In genomic region chr15:74420193-74420905, GRCh38 we compare ENCODE assay signal across 10 cellular contexts. TPM values are rescaled to one million over a fixed set of nuclear protein-coding genes. Genes with fewer than 3 reads are reported as not detected.
DNase-seq lines count a peak whose midpoint lies in the region; ATAC-seq and TF ChIP-seq lines count a peak whose summit lies in the region.
"Had no signal": no experiment of that assay in that cellular context is flagged by ENCODE, and none has a peak within 500 bp of the region (broad histone marks: within the 10 kb centered on the region; RNA-seq: fewer than 3 reads in every experiment).

No MANE protein-coding gene starts in this region.

- H3K79me1 ChIP-seq in mesendoderm (ENCODE audit: low read length), result peaks cover 12% of the 10 kb centered on the region

- H3K27me3 ChIP-seq in AG04450 (ENCODE audit: control insufficient read depth, insufficient read depth, low read length), result no peaks in the 10 kb centered on the region
- H3K27me3 ChIP-seq in H7 (ENCODE audit: control insufficient read depth, insufficient read depth, low read length), result no peaks in the 10 kb centered on the region
- no peaks in the 10 kb centered on the region for H3K27me3 ChIP-seq in mesendoderm (ENCODE audit: insufficient read depth, low read length, poor library complexity)

- H3K4me3 ChIP-seq in AG04450 (ENCODE audit: low read depth, low read length) (no peak overlapping the region), H7 (ENCODE audit: insufficient read depth, low read depth, low read length) (no peak overlapping the region), mesendoderm (ENCODE audit: low read length) (no peak overlapping the region)

- H3K9me3 ChIP-seq in AG04450 (ENCODE audit: control insufficient read depth, insufficient read depth, low read length), result no peaks in the 10 kb centered on the region

- peak overlapping the region; percentile 15 for H3K4me3 Mint-ChIP-seq in activated naive CD8-positive, alpha-beta T cell treated with anti-CD3 and anti-CD28 coated beads for 36 hours

- H3K27ac ChIP-seq in AG04450 (ENCODE audit: low read depth, low read length), result peak overlapping the region; percentile 47
- H3K27ac ChIP-seq in mesendoderm (ENCODE audit: low read depth, low read length), result no peak overlapping the region

- no peaks in the 10 kb centered on the region for H3K9me3 Mint-ChIP-seq in activated naive CD8-positive, alpha-beta T cell treated with anti-CD3 and anti-CD28 coated beads for 36 hours

- CTCF ChIA-PET in AG04450 (lab: Charles Lee), result interaction anchor here (1.2 to 1.8 kb wide), 2 partner anchors 18 to 38 kb away, joined by 4 to 6 read pairs; no protein-coding TSS in a partner anchor

- peak overlapping the region; percentile 22 for H3K56ac ChIP-seq in mesendoderm (ENCODE audit: low read length)

- no peak overlapping the region for H3K18ac ChIP-seq in mesendoderm (ENCODE audit: low read length)

- no peak overlapping the region for H4K8ac ChIP-seq in mesendoderm (ENCODE audit: low read depth, low read length)

- H3K23ac ChIP-seq in mesendoderm (ENCODE audit: low read length), result no peak overlapping the region

- no peak overlapping the region for H2AK5ac ChIP-seq in mesendoderm (ENCODE audit: low read length)

- H2BK15ac ChIP-seq in mesendoderm (replicated peaks; ENCODE audit: low read depth), result no peak overlapping the region

- DNase-seq in AG04450 (ENCODE audit: low read depth, low spot score) (no peak), H7 (peak; percentile 52), mesendoderm (no peak), HuH-7.5 (ENCODE audit: low spot score) (no peak), DMS53 (lab: John Stamatoyannopoulos, UW) (no peak), medulla oblongata (ENCODE audit: extremely low spot score) (no peak)
- no peak for DNase-seq in activated naive CD8-positive, alpha-beta T cell treated with anti-CD3 and anti-CD28 coated beads for 36 hours
- DNase-seq: cortex of kidney, NCI-H2227 treated with DMSO at 0.1 percent for 48 hours had no signal

- peaks cover 34% of the 10 kb centered on the region for H3K36me3 Mint-ChIP-seq in activated naive CD8-positive, alpha-beta T cell treated with anti-CD3 and anti-CD28 coated beads for 36 hours

- H3K27ac Mint-ChIP-seq in activated naive CD8-positive, alpha-beta T cell treated with anti-CD3 and anti-CD28 coated beads for 36 hours, result peak overlapping the region; percentile 74

- WGBS in mesendoderm (ENCODE audit: extremely low coverage, insufficient coverage, low lambda C conversion rate), result no CpG with 5 or more reads among the region's 10 CpGs

- H2BK5ac ChIP-seq in mesendoderm (ENCODE audit: low read length), result no peak overlapping the region

- H2BK120ac ChIP-seq in mesendoderm (ENCODE audit: low read depth, low read length), result no peak overlapping the region

- H3K4me1 ChIP-seq in mesendoderm (ENCODE audit: control insufficient read depth, low read depth, low read length), result peaks cover 17% of the 10 kb centered on the region

- TF ChIP-seq CTCF in AG04450 (IDR thresholded peaks at IDR 0.05; ENCODE audit: low read depth, low read length), result no peak

- H3K4me2 ChIP-seq in mesendoderm (ENCODE audit: low read length), result no peak overlapping the region

- H3K79me2 ChIP-seq in mesendoderm (ENCODE audit: control insufficient read depth, insufficient read depth, low read length), result peaks cover 3% of the 10 kb centered on the region

- H3K27me3 Mint-ChIP-seq in activated naive CD8-positive, alpha-beta T cell treated with anti-CD3 and anti-CD28 coated beads for 36 hours, result no peaks in the 10 kb centered on the region

- no peak overlapping the region for H3K9ac ChIP-seq in mesendoderm (ENCODE audit: low read length)

- H3K36me3 ChIP-seq in H7 (replicated peaks; ENCODE audit: control insufficient read depth, insufficient read depth, low read length) (peaks cover 3% of the 10 kb centered on the region), mesendoderm (ENCODE audit: control insufficient read depth, insufficient read depth, low read length) (no peaks in the 10 kb centered on the region)

- POLR2A ChIA-PET in AG04450 (lab: Yijun Ruan, JAX), result interaction anchor here (1.3 to 1.5 kb wide), 3 partner anchors 11 to 25 kb away, joined by 3 to 4 read pairs (median 4); no protein-coding TSS in a partner anchor

- H3K4me1 Mint-ChIP-seq in activated naive CD8-positive, alpha-beta T cell treated with anti-CD3 and anti-CD28 coated beads for 36 hours, result peaks cover 58% of the 10 kb centered on the region

- no peak for ATAC-seq in GM19463 (IDR thresholded peaks at IDR 0.05; ENCODE audit: unreplicated experiment)

- H4K5ac ChIP-seq in mesendoderm (ENCODE audit: low read length), result no peak overlapping the region

- no peak overlapping the region for H3K4ac ChIP-seq in mesendoderm (ENCODE audit: low read depth, low read length)

RNA-seq across cellular contexts. Expression of gene SEMA7A, which starts 13.4 kb away (rescaled TPM):
- polyA plus RNA-seq in AG04450 (2011; rRNA removed), result 7.5 and 11.4 TPM in 2 replicates
- 12.9 and 16.0 TPM in 2 replicates for polyA minus RNA-seq in AG04450 (2011; rRNA and poly(A)+ RNA removed)
- 26.8 and 36.0 TPM in 2 replicates for total RNA-seq in H7 (2014; rRNA removed; shearing (Covaris generic))
- 10 to 100 TPM; 48.8 to 51.4 TPM for total RNA-seq in activated naive CD8-positive, alpha-beta T cell treated with anti-CD3 and anti-CD28 coated beads for 36 hours
- polyA plus RNA-seq in mesendoderm (2013, experiment 1 of 2), result 9.6 TPM
- polyA plus RNA-seq in mesendoderm (2013, experiment 2 of 2), result 10.6 TPM

RNA-seq across cellular contexts. Expression of gene UBL7, which starts 40.6 kb away (rescaled TPM):
- 76.6 and 82.8 TPM in 2 replicates for polyA plus RNA-seq in AG04450 (2011; rRNA removed)
- 50.3 and 74.2 TPM in 2 replicates for polyA minus RNA-seq in AG04450 (2011; rRNA and poly(A)+ RNA removed)
- 83.0 and 105 TPM in 2 replicates for total RNA-seq in H7 (2014; rRNA removed; shearing (Covaris generic))
- 10 to 100 TPM; 56.6 to 56.8 TPM for total RNA-seq in activated naive CD8-positive, alpha-beta T cell treated with anti-CD3 and anti-CD28 coated beads for 36 hours
- 38.7 TPM for polyA plus RNA-seq in mesendoderm (2013, experiment 1 of 2)
- 39.7 TPM for polyA plus RNA-seq in mesendoderm (2013, experiment 2 of 2)

RNA-seq across cellular contexts. Expression of gene CYP11A1, which starts 52.9 kb away (rescaled TPM):
- polyA plus RNA-seq in AG04450 (2011; rRNA removed), result 0.09 and 0.14 TPM in 2 replicates
- polyA minus RNA-seq in AG04450 (2011; rRNA and poly(A)+ RNA removed), result 0.23 and 0.35 TPM in 2 replicates
- 5.2 and 5.6 TPM in 2 replicates for total RNA-seq in H7 (2014; rRNA removed; shearing (Covaris generic))
- total RNA-seq in activated naive CD8-positive, alpha-beta T cell treated with anti-CD3 and anti-CD28 coated beads for 36 hours, result under 1 TPM; 0.30 to 0.31 TPM
- polyA plus RNA-seq in mesendoderm (2013, experiment 1 of 2), result 2.5 TPM
- 2.9 TPM for polyA plus RNA-seq in mesendoderm (2013, experiment 2 of 2)
